1 cellular context compared by ENCODE assay signal in genomic region chr17:60874772-60875171, GRCh38.
TF ChIP-seq lines count a peak whose summit lies in the region.

No MANE protein-coding gene starts in this region.

TF ChIP-seq in GM12878, 131 proteins besides CTCF, POLR2A, EP300 and RAD21 (continued from another document):
- TF ChIP-seq, protein P1, sequence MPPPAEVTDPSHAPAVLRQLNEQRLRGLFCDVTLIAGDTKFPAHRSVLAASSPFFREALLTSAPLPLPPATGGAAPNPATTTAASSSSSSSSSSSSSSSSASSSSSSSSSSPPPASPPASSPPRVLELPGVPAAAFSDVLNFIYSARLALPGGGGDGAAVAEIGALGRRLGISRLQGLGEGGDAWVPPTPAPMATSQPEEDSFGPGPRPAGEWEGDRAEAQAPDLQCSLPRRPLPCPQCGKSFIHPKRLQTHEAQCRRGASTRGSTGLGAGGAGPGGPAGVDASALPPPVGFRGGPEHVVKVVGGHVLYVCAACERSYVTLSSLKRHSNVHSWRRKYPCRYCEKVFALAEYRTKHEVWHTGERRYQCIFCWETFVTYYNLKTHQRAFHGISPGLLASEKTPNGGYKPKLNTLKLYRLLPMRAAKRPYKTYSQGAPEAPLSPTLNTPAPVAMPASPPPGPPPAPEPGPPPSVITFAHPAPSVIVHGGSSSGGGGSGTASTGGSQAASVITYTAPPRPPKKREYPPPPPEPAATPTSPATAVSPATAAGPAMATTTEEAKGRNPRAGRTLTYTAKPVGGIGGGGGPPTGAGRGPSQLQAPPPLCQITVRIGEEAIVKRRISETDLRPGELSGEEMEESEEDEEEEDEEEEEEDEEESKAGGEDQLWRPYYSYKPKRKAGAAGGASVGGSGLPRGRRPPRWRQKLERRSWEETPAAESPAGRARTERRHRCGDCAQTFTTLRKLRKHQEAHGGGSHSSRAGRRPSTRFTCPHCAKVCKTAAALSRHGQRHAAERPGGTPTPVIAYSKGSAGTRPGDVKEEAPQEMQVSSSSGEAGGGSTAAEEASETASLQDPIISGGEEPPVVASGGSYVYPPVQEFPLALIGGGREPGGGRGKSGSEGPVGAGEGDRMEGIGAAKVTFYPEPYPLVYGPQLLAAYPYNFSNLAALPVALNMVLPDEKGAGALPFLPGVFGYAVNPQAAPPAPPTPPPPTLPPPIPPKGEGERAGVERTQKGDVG (CRISPR knock-in tag; IDR thresholded peaks at IDR 0.05): no peak
- TF ChIP-seq PAX8 (IDR thresholded peaks at IDR 0.05) (no peak), RUNX3 (IDR thresholded peaks at IDR 0.05; ENCODE audit: low read length) (peak; percentile 87), HCFC1 (IDR thresholded peaks at IDR 0.05; ENCODE audit: low read length) (no peak), JUND (IDR thresholded peaks at IDR 0.05; ENCODE audit: low read depth, low read length) (no peak), STAT1 (conservative IDR thresholded peaks at IDR 0.05) (no peak), TCF7 (IDR thresholded peaks at IDR 0.05; ENCODE audit: borderline replicate concordance) (peak; percentile 96), HDAC2 (IDR thresholded peaks at IDR 0.05) (no peak), ATF3 (IDR thresholded peaks at IDR 0.05; ENCODE audit: borderline replicate concordance, extremely low read depth, low read depth, low read length) (no peak)
